ENCODE assay signal across 9 cellular contexts in genomic region chr22:44752285-44753188, GRCh38. TPM values are rescaled to one million over a fixed set of nuclear protein-coding genes. Genes with fewer than 3 reads are reported as not detected.
DNase-seq lines count a peak whose midpoint lies in the region; ATAC-seq, FAIRE-seq and TF ChIP-seq lines count a peak whose summit lies in the region.
"Had no signal": no experiment of that assay in that cellular context is flagged by ENCODE, and none has a peak within 500 bp of the region (broad histone marks: within the 10 kb centered on the region; RNA-seq: fewer than 3 reads in every experiment).

Gene ARHGAP8, plus strand, starts transcription at chr22:44752575. Its CDS starts 33,953 bp downstream, at chr22:44786528.

- peaks cover 35% of the 10 kb centered on the region for H3K27me3 Mint-ChIP-seq in CD8-positive, alpha-beta T cell (ENCODE audit: low read depth)

- no peak within 1 kb of the TSS for H3K27ac ChIP-seq in CD8-positive, alpha-beta T cell (ENCODE audit: low read depth, low read length)
- no peak within 1 kb of the TSS for H3K27ac ChIP-seq in ovary

- peak within 1 kb of the TSS; percentile 59 for H3K9ac ChIP-seq in mucosa of stomach (ENCODE audit: low read length)

- H3K27me3 ChIP-seq in CD8-positive, alpha-beta T cell (ENCODE audit: insufficient read depth, low read length): peaks cover 20% of the 10 kb centered on the region
- H3K27me3 ChIP-seq in bronchial epithelial cell (ENCODE audit: control insufficient read depth, insufficient read depth, low read length) (no peaks in the 10 kb centered on the region), mucosa of stomach (ENCODE audit: control insufficient read depth, insufficient read depth, low read length) (peaks cover 5% of the 10 kb centered on the region), ovary (no peaks in the 10 kb centered on the region)

- no peak for TF ChIP-seq POLR2A in ovary (IDR thresholded peaks at IDR 0.05)

- peaks cover 8% of the 10 kb centered on the region for H3K4me1 ChIP-seq in CD8-positive, alpha-beta T cell (ENCODE audit: insufficient read depth, low read length)
- peaks cover 40% of the 10 kb centered on the region for H3K4me1 ChIP-seq in mucosa of stomach (ENCODE audit: control insufficient read depth, insufficient read depth, low read length)
- no peaks in the 10 kb centered on the region for H3K4me1 ChIP-seq in ovary (ENCODE audit: insufficient read depth)

- no peaks in the 10 kb centered on the region for H3K9me3 ChIP-seq in CD8-positive, alpha-beta T cell (ENCODE audit: low read length)
- H3K9me3 ChIP-seq in mucosa of stomach (ENCODE audit: control insufficient read depth, low read length): no peaks in the 10 kb centered on the region
- H3K9me3 ChIP-seq in ovary: peaks cover 0 to 6% of the 10 kb centered on the region in 2 donors

- TF ChIP-seq EP300 in ovary (IDR thresholded peaks at IDR 0.05): no peak

- CTCF ChIA-PET in CD8-positive, alpha-beta T cell (lab: Charles Lee): interaction anchor here (1.6 kb wide), 1 partner anchor 17 kb away, joined by 5 read pairs; no protein-coding TSS in a partner anchor

- peaks cover 6% of the 10 kb centered on the region for H3K4me1 Mint-ChIP-seq in CD8-positive, alpha-beta T cell (ENCODE audit: low read depth)

- intact Hi-C loops in CD8-positive, alpha-beta T cell (cut with DNase I, micrococcal nuclease): no loop called here
- intact Hi-C loops in ovary (cut with DNase I): no loop called here

- peak within 1 kb of the TSS; percentile 49 for H3K27ac Mint-ChIP-seq in CD8-positive, alpha-beta T cell

- 8 to 13% (median 9%) methylated on average over 51 to 77 of the region's 78 CpGs for WGBS in ovary, 3 donors

- peak within 1 kb of the TSS; percentile 37 for H3K4me3 ChIP-seq in CD8-positive, alpha-beta T cell (ENCODE audit: low read depth, low read length)
- H3K4me3 ChIP-seq in bronchial epithelial cell (ENCODE audit: low read depth, low read length) (peak within 1 kb of the TSS; percentile 71), mucosa of stomach (ENCODE audit: low read length) (peak within 1 kb of the TSS; percentile 36), ovary (no peak within 1 kb of the TSS)

- FAIRE-seq in bronchial epithelial cell (lab: Jason Lieb, UNC): no peak
- FAIRE-seq: islet of Langerhans had no signal

- H3K36me3 ChIP-seq in CD8-positive, alpha-beta T cell (ENCODE audit: insufficient read depth, low read length): no peaks in the 10 kb centered on the region
- H3K36me3 ChIP-seq in bronchial epithelial cell (ENCODE audit: control insufficient read depth, insufficient read depth, low read length) (no peaks in the 10 kb centered on the region), mucosa of stomach (ENCODE audit: control insufficient read depth, insufficient read depth, low read length) (no peaks in the 10 kb centered on the region), ovary (no peaks in the 10 kb centered on the region)

- no peak for TF ChIP-seq CTCF in CD8-positive, alpha-beta T cell (IDR thresholded peaks at IDR 0.05)
- TF ChIP-seq CTCF in bronchial epithelial cell (IDR thresholded peaks at IDR 0.05; ENCODE audit: insufficient read depth, low read length, severe bottlenecking): no peak
- TF ChIP-seq CTCF in ovary (IDR thresholded peaks at IDR 0.05): no peak

- peak within 1 kb of the TSS; percentile 75 for H3K4me3 Mint-ChIP-seq in CD8-positive, alpha-beta T cell

- no peaks in the 10 kb centered on the region for H3K36me3 Mint-ChIP-seq in CD8-positive, alpha-beta T cell

- ATAC-seq in CD8-positive, alpha-beta T cell: peak; percentile 75

- no peaks in the 10 kb centered on the region for H3K9me3 Mint-ChIP-seq in CD8-positive, alpha-beta T cell

- DNase-seq in CD8-positive, alpha-beta T cell: peak in 2 of 7 experiments; percentile 44
- DNase-seq in NCI-H1105 treated with DMSO at 0.1 percent for 48 hours (lab: John Stamatoyannopoulos, UW) (peak; percentile 56), bronchial epithelial cell (ENCODE audit: low read depth) (no peak), ovary (no peak), NCI-H2107 (lab: John Stamatoyannopoulos, UW) (no peak), superior temporal gyrus (ENCODE audit: extremely low spot score) (no peak)
- DNase-seq in stimulated activated CD4-positive, alpha-beta T cell treated with anti-CD3 and anti-CD28 coated beads, Interleukin-12 subunit alpha, Interleukin-12 subunit beta, amount 100 ng/mL, for 4 hours: no peak

- POLR2A ChIA-PET in CD8-positive, alpha-beta T cell (lab: Charles Lee): no interaction called here

RNA-seq across cellular contexts. Expression of gene ARHGAP8, which starts in this region (rescaled TPM):
- 10 to 100 TPM; 14.4 to 15.4 TPM for total RNA-seq in CD8-positive, alpha-beta T cell
- total RNA-seq in bronchial epithelial cell (15.0 and 18.2 TPM in 2 replicates), ovary (10 to 100 TPM in 1 of 7 donors, 1 to 10 TPM in 5, under 1 TPM in 1; 0.45 to 23.8 (median 2.7) TPM)
- 1 to 10 TPM in 1 of 2 donors, under 1 TPM in 1; 0.94 to 2.1 TPM for polyA plus RNA-seq in ovary
